8 cellular contexts compared by ENCODE assay signal in genomic region chr3:100262939-100263338, GRCh38. TPM values are rescaled to one million over a fixed set of nuclear protein-coding genes. Genes with fewer than 3 reads are reported as not detected.
DNase-seq lines count a peak whose midpoint lies in the region; ATAC-seq and TF ChIP-seq lines count a peak whose summit lies in the region.
"Not testable (repeated sequence)": the region's sequence is repeated elsewhere in the genome, so short reads cannot be mapped to it uniquely, and the experiment has no call there.

No MANE protein-coding gene starts in this region.

- H3K9ac ChIP-seq in HUES48 (ENCODE audit: low read depth, low read length); skeletal muscle satellite cell (ENCODE audit: low read depth, low read length): not testable (repeated sequence)

- intact Hi-C loops in CD8-positive, alpha-beta T cell (cut with DNase I, micrococcal nuclease): loop anchor here in 1 of 2 experiments (5.0 kb wide), 1 partner anchor 74 kb away; no protein-coding TSS in a partner anchor
- intact Hi-C loops in Panc1 (cut with micrococcal nuclease; ENCODE audit: unreplicated experiment): not testable (repeated sequence)
- intact Hi-C loops in naive thymus-derived CD4-positive, alpha-beta T cell (cut with micrococcal nuclease): loop anchor here (5.0 to 10.0 kb wide), 3 partner anchors 1361 to 1738 kb away; partner anchors contain the start of genes DCBLD2 (in 2 of the 2), CLDND1 (in 1 of the 2) and ZBTB11 (in 1 of the 2)

- not testable (repeated sequence) for DNase-seq in CD8-positive, alpha-beta T cell; Panc1 (ENCODE audit: low read depth, low spot score); activated T-cell treated with anti-CD3 and anti-CD28 coated beads, Interleukin-2, amount 50 U/mL, for 4 hours; fibroblast of villous mesenchyme (ENCODE audit: low read depth); naive thymus-derived CD4-positive, alpha-beta T cell

- peaks cover 17% of the 10 kb centered on the region for H3K4me1 ChIP-seq in CD8-positive, alpha-beta T cell (ENCODE audit: insufficient read depth, low read length)
- peaks cover 23% of the 10 kb centered on the region for H3K4me1 ChIP-seq in HUES48 (ENCODE audit: control insufficient read depth, insufficient read depth, low read length)
- H3K4me1 ChIP-seq in Panc1 (ENCODE audit: control insufficient read depth, insufficient read depth, low read length): peaks cover 28% of the 10 kb centered on the region
- peaks cover 10 to 20% of the 10 kb centered on the region in 2 donors for H3K4me1 ChIP-seq in naive thymus-derived CD4-positive, alpha-beta T cell (ENCODE audit: control insufficient read depth in 2 of 2, insufficient read depth in 2 of 2, low read length in 2 of 2)
- H3K4me1 ChIP-seq in skeletal muscle satellite cell (ENCODE audit: control insufficient read depth, insufficient read depth, low read length): peaks cover 49% of the 10 kb centered on the region

- H3K4me1 Mint-ChIP-seq in CD8-positive, alpha-beta T cell (ENCODE audit: low read depth): peaks cover 60% of the 10 kb centered on the region
- H3K4me1 Mint-ChIP-seq in activated T-cell treated with anti-CD3 and anti-CD28 coated beads, Interleukin-2, amount 50 U/mL, for 4 hours (ENCODE audit: low read depth): peaks cover 41% of the 10 kb centered on the region
- H3K4me1 Mint-ChIP-seq in brain: peaks cover 68% of the 10 kb centered on the region
- peaks cover 37 to 79% (median 63%) of the 10 kb centered on the region in 7 donors for H3K4me1 Mint-ChIP-seq in naive thymus-derived CD4-positive, alpha-beta T cell

- H3K27ac ChIP-seq in CD8-positive, alpha-beta T cell (ENCODE audit: low read depth, low read length); HUES48 (ENCODE audit: low read depth, low read length); naive thymus-derived CD4-positive, alpha-beta T cell (ENCODE audit: low read depth, low read length): not testable (repeated sequence)
- peak overlapping the region; percentile 71; the same call in 1 of the 2 replicates for H3K27ac ChIP-seq in Panc1 (ENCODE audit: low read length)

- H3K27ac Mint-ChIP-seq in CD8-positive, alpha-beta T cell: peak overlapping the region; percentile 0
- peak overlapping the region in 2 of 5 experiments; percentile 0 to 72 for H3K27ac Mint-ChIP-seq in brain
- peak overlapping the region in 2 of 9 donors; percentile 16 to 44 for H3K27ac Mint-ChIP-seq in naive thymus-derived CD4-positive, alpha-beta T cell

- H3K36me3 Mint-ChIP-seq in CD8-positive, alpha-beta T cell; activated T-cell treated with anti-CD3 and anti-CD28 coated beads, Interleukin-2, amount 50 U/mL, for 4 hours (ENCODE audit: insufficient read depth); brain; naive thymus-derived CD4-positive, alpha-beta T cell: not testable (repeated sequence)

- not testable (repeated sequence) for H3K27me3 Mint-ChIP-seq in CD8-positive, alpha-beta T cell (ENCODE audit: low read depth); activated T-cell treated with anti-CD3 and anti-CD28 coated beads, Interleukin-2, amount 50 U/mL, for 4 hours (ENCODE audit: low read depth); naive thymus-derived CD4-positive, alpha-beta T cell
- peaks cover 11% of the 10 kb centered on the region for H3K27me3 Mint-ChIP-seq in brain

- BruUV-seq in Panc1 (replicated peaks; lab: Mats Ljungman, UMichigan): not testable (repeated sequence)

- POLR2A ChIA-PET in CD8-positive, alpha-beta T cell (lab: Charles Lee): interaction anchor here (0.6 kb wide), 1 partner anchor 448 kb away, joined by 5 read pairs; no protein-coding TSS in a partner anchor
- POLR2A ChIA-PET in Panc1 (lab: Charles Lee); naive thymus-derived CD4-positive, alpha-beta T cell (lab: Charles Lee): not testable (repeated sequence)

- in situ Hi-C loops in Panc1 (cut with HindIII; ENCODE audit: low pct_unique_long_range_greater_than_20kb, low sequenced_read_pairs): not testable (repeated sequence)

- not testable (repeated sequence) for ATAC-seq in CD8-positive, alpha-beta T cell; Panc1; activated T-cell treated with anti-CD3 and anti-CD28 coated beads, Interleukin-2, amount 50 U/mL, for 4 hours; naive thymus-derived CD4-positive, alpha-beta T cell

- peak overlapping the region; percentile 55 for H3K4me2 ChIP-seq in skeletal muscle satellite cell (ENCODE audit: low read length)

- H3K27me3 ChIP-seq in CD8-positive, alpha-beta T cell (ENCODE audit: insufficient read depth, low read length); HUES48 (ENCODE audit: control insufficient read depth, insufficient read depth, low read length); Panc1 (ENCODE audit: control insufficient read depth, insufficient read depth, low read length); naive thymus-derived CD4-positive, alpha-beta T cell (ENCODE audit: control insufficient read depth in 2 of 2, insufficient read depth in 2 of 2, low read length in 2 of 2); skeletal muscle satellite cell (ENCODE audit: control insufficient read depth, insufficient read depth, low read length): not testable (repeated sequence)

- CTCF ChIA-PET in CD8-positive, alpha-beta T cell (lab: Charles Lee): interaction anchor here (1.9 kb wide), 1 partner anchor 194 kb away, joined by 8 read pairs; no protein-coding TSS in a partner anchor
- CTCF ChIA-PET in Panc1 (lab: Charles Lee): not testable (repeated sequence)
- CTCF ChIA-PET in naive thymus-derived CD4-positive, alpha-beta T cell (lab: Charles Lee): interaction anchor here (1.0 kb wide), 1 partner anchor 138 kb away, joined by 4 read pairs; the partner anchor contains the start of gene LNP1

- H3K36me3 ChIP-seq in CD8-positive, alpha-beta T cell (ENCODE audit: insufficient read depth, low read length); HUES48 (ENCODE audit: control insufficient read depth, insufficient read depth, low read length); Panc1 (ENCODE audit: control insufficient read depth, insufficient read depth, low read length); naive thymus-derived CD4-positive, alpha-beta T cell (ENCODE audit: control insufficient read depth in 2 of 3, insufficient read depth in 3 of 3, low read length in 3 of 3); skeletal muscle satellite cell (ENCODE audit: insufficient read depth, low read length): not testable (repeated sequence)

- not testable (repeated sequence) for TF ChIP-seq CTCF in CD8-positive, alpha-beta T cell (IDR thresholded peaks at IDR 0.05); Panc1 (IDR thresholded peaks at IDR 0.05); brain (conservative IDR thresholded peaks at IDR 0.05); fibroblast of villous mesenchyme (IDR thresholded peaks at IDR 0.05; ENCODE audit: insufficient read depth, low read depth, low read length)

- H3K9me3 Mint-ChIP-seq in CD8-positive, alpha-beta T cell; activated T-cell treated with anti-CD3 and anti-CD28 coated beads, Interleukin-2, amount 50 U/mL, for 4 hours; brain; naive thymus-derived CD4-positive, alpha-beta T cell: not testable (repeated sequence)

- H3K4me3 ChIP-seq in CD8-positive, alpha-beta T cell (ENCODE audit: low read depth, low read length); naive thymus-derived CD4-positive, alpha-beta T cell (ENCODE audit: low read length); skeletal muscle satellite cell (ENCODE audit: low read length): not testable (repeated sequence)
- H3K4me3 ChIP-seq in HUES48 (ENCODE audit: low read depth, low read length): peak overlapping the region; percentile 39; the same call in 1 of the 2 replicates
- peak overlapping the region in 1 of 2 experiments; percentile 46; a peak in 3 of 4 replicates for H3K4me3 ChIP-seq in Panc1 (ENCODE audit: low read depth in 2 of 2, low read length in 2 of 2)
- H3K4me3 ChIP-seq in fibroblast of villous mesenchyme (ENCODE audit: low read depth, low read length): peak overlapping the region; percentile 99

- H3K9me3 ChIP-seq in CD8-positive, alpha-beta T cell (ENCODE audit: low read length); HUES48 (ENCODE audit: control insufficient read depth, insufficient read depth, low read length); Panc1 (ENCODE audit: control insufficient read depth, insufficient read depth, low read depth, low read length); naive thymus-derived CD4-positive, alpha-beta T cell (ENCODE audit: control insufficient read depth in 2 of 3, low read length in 3 of 3); skeletal muscle satellite cell (replicated peaks; ENCODE audit: low read length): not testable (repeated sequence)

- H3K4me3 Mint-ChIP-seq in CD8-positive, alpha-beta T cell: peak overlapping the region; percentile 30
- H3K4me3 Mint-ChIP-seq in activated T-cell treated with anti-CD3 and anti-CD28 coated beads, Interleukin-2, amount 50 U/mL, for 4 hours: peak overlapping the region; percentile 13
- H3K4me3 Mint-ChIP-seq in brain: peak overlapping the region; percentile 53 to 87 (median 78)
- H3K4me3 Mint-ChIP-seq in naive thymus-derived CD4-positive, alpha-beta T cell: peak overlapping the region in 9 of 10 donors; percentile 3 to 84 (median 33)

RNA-seq across cellular contexts. Expression of gene TBC1D23, which starts 2.1 kb away (rescaled TPM):
- 10 to 100 TPM; 38.9 to 43.9 TPM for total RNA-seq in CD8-positive, alpha-beta T cell
- 39.4 TPM for total RNA-seq in Panc1 (2021; ENCODE audit: unreplicated experiment)
- 11.7 TPM for polyA plus RNA-seq in Panc1 (2012; ENCODE audit: insufficient read length)
- total RNA-seq in activated T-cell treated with anti-CD3 and anti-CD28 coated beads, Interleukin-2, amount 50 U/mL, for 4 hours: 10 to 100 TPM; 10.5 to 19.0 (median 16.2) TPM
- polyA plus RNA-seq in brain (ENCODE audit: insufficient read depth, low read depth, low replicate concordance): 6.3 TPM
- 55.4 and 90.2 TPM in 2 replicates for total RNA-seq in fibroblast of villous mesenchyme
- total RNA-seq in naive thymus-derived CD4-positive, alpha-beta T cell: 10 to 100 TPM; 30.8 to 42.4 (median 33.9) TPM
- polyA plus RNA-seq in naive thymus-derived CD4-positive, alpha-beta T cell: 10 to 100 TPM; 14.0 to 17.5 TPM
- 55.0 and 55.3 TPM in 2 replicates for total RNA-seq in skeletal muscle satellite cell (2012; rRNA removed)

Comparison
In these comparisons a context has a peak if more than half of its experiments do, and no peak if none do; other contexts are left out.
1. H3K4me3 Mint-ChIP-seq: peak in every context shown above with its lines; median percentile 78 in brain; 33 in naive thymus-derived CD4-positive, alpha-beta T cell; 30 in CD8-positive, alpha-beta T cell; 13 in activated T-cell treated with anti-CD3 and anti-CD28 coated beads, Interleukin-2, amount 50 U/mL, for 4 hours.